Comparison of ENCODE assay signal across 2 cellular contexts in genomic region chr15:68256675-68257450, GRCh38.
A peak's percentile ranks its signal among the peaks of the same experiment; 100 is the strongest.
TF ChIP-seq lines count a peak whose summit lies in the region.

No MANE protein-coding gene starts in this region.

TF ChIP-seq in Ishikawa, 13 proteins besides CTCF, POLR2A, EP300 and RAD21:
- no peak for TF ChIP-seq ZBTB7A (IDR thresholded peaks at IDR 0.05; ENCODE audit: low read depth)
- TF ChIP-seq MAX (IDR thresholded peaks at IDR 0.05) = peak; percentile 47
- TF ChIP-seq CEBPB (IDR thresholded peaks at IDR 0.05) = peak; percentile 38; the same call in 1 of the 2 replicates

TF ChIP-seq in K562, 482 proteins besides CTCF, POLR2A, EP300 and RAD21:
- TF ChIP-seq CEBPG (CRISPR knock-in tag; IDR thresholded peaks at IDR 0.05) = no peak
- TF ChIP-seq CEBPG (tag; conservative IDR thresholded peaks at IDR 0.05 in 1 of 2, IDR thresholded peaks at IDR 0.05 in 1 of 2) = 0 out of 4 replicates have a peak, but pooled peaks of 1 of the 2 experiments have one; percentile 12
- TF ChIP-seq KAT8 (IDR thresholded peaks at IDR 0.05; ENCODE audit: low read depth) = no peak
- 0 out of 2 replicates have a peak, but pooled peaks have one; percentile 52 for TF ChIP-seq ZBTB33 (CRISPR knock-in tag; IDR thresholded peaks at IDR 0.05)
- TF ChIP-seq CEBPB (tag; IDR thresholded peaks at IDR 0.05) = peak; percentile 68
- TF ChIP-seq RAD51 (IDR thresholded peaks at IDR 0.05; ENCODE audit: borderline replicate concordance, low read depth) = no peak
- TF ChIP-seq, protein P1, sequence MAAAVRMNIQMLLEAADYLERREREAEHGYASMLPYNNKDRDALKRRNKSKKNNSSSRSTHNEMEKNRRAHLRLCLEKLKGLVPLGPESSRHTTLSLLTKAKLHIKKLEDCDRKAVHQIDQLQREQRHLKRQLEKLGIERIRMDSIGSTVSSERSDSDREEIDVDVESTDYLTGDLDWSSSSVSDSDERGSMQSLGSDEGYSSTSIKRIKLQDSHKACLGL (CRISPR knock-in tag; IDR thresholded peaks at IDR 0.05; ENCODE audit: borderline replicate concordance, poor library complexity, severe bottlenecking) = no peak
- TF ChIP-seq, protein P2, sequence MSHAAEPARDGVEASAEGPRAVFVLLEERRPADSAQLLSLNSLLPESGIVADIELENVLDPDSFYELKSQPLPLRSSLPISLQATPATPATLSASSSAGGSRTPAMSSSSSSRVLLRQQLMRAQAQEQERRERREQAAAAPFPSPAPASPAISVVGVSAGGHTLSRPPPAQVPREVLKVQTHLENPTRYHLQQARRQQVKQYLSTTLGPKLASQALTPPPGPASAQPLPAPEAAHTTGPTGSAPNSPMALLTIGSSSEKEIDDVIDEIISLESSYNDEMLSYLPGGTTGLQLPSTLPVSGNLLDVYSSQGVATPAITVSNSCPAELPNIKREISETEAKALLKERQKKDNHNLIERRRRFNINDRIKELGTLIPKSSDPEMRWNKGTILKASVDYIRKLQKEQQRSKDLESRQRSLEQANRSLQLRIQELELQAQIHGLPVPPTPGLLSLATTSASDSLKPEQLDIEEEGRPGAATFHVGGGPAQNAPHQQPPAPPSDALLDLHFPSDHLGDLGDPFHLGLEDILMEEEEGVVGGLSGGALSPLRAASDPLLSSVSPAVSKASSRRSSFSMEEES (CRISPR knock-in tag; IDR thresholded peaks at IDR 0.05) = no peak
